20 cellular contexts compared by ENCODE assay signal in the genomic region with DNA sequence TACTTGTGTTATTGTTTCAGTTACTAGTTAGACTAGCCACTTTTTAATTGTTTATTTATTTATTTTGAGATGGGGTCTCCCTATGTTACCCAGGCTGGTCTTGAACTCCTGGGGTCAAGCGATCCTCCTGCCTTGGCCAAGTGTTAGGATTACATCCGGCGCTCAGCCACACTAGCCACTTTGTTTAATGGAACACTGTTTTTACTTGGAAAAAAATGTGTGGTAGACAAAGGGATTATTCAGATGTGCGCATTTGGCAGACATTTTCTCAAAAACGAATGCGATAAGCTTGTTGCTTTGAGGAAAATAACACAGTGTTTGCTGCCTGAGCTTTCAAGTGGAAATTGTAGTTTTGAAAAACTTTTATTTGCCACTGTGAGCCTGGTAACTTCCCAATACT.
"Had no signal": no experiment of that assay in that cellular context is flagged by ENCODE, and none has a peak within 500 bp of the region (broad histone marks: within the 10 kb centered on the region; RNA-seq: fewer than 3 reads in every experiment).

No MANE protein-coding gene starts in this region.

- ATAC-seq: effector memory CD8-positive, alpha-beta T cell; gastrocnemius medialis; heart left ventricle; left lobe of liver; natural killer cell had no signal

- H3K27me3 ChIP-seq: esophagus muscularis mucosa, gastrocnemius medialis, heart left ventricle, right atrium auricular region, suprapubic skin, vagina had no signal

- H3K9me3 ChIP-seq: esophagus muscularis mucosa, gastrocnemius medialis, heart left ventricle, prostate gland, right atrium auricular region, suprapubic skin, vagina had no signal

- H3K4me3 ChIP-seq: esophagus muscularis mucosa, gastrocnemius medialis, heart left ventricle, lung, prostate gland, right atrium auricular region, skin epidermis, suprapubic skin, vagina had no signal

- H3K4me1 ChIP-seq: gastrocnemius medialis, heart left ventricle, prostate gland, right atrium auricular region, suprapubic skin, vagina had no signal

- H3K27ac ChIP-seq: esophagus muscularis mucosa, gastrocnemius medialis, heart left ventricle, prostate gland, right atrium auricular region, skin epidermis, suprapubic skin, vagina had no signal

- DNase-seq: activated CD4-positive, alpha-beta memory T cell treated with anti-CD3 and anti-CD28 coated beads, Interleukin-2, amount 10 ng/mL, durations not matched to agents 7 days and 5 days; activated CD4-positive, alpha-beta T cell treated with anti-CD3 and anti-CD28 coated beads for 48 hours; activated effector memory CD4-positive, alpha-beta T cell treated with anti-CD3 and anti-CD28 coated beads, Interleukin-2, amount 50 U/mL, for 16 hours; aorta; dermis blood vessel endothelial cell; effector memory CD8-positive, alpha-beta T cell; gastrocnemius medialis; heart left ventricle; kidney; natural killer cell; stimulated activated CD4-positive, alpha-beta T cell treated with anti-CD3 and anti-CD28 coated beads, Interleukin-1b, Interleukin-23, amount 100 ng/mL, for 48 hours; T1000 had no signal
